ENCODE assay signal across 22 cellular contexts in the genomic region with DNA sequence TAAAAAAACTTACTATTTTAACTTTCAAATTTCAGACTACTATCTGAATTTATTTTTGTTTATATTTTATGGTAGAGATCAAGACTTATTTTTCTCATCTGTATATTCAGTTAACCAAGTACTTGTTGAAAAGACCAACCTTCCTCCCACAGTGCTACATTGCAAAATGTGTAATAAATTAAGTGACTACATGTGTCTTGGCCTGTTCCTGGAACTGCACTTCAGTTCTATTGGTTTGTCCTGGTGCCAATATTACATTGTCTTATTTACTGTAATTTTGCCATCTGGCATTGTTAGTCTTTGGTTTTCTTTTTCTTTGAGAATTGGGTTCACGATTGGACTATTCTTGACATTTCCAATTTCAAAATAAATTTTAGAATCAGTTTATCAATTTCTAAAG.
"Had no signal": no experiment of that assay in that cellular context is flagged by ENCODE, and none has a peak within 500 bp of the region (broad histone marks: within the 10 kb centered on the region; RNA-seq: fewer than 3 reads in every experiment).

No MANE protein-coding gene starts in this region.

- H3K4me3 Mint-ChIP-seq: activated B cell treated with CpG ODN at 0.5 μM for 24 hours; activated CD4-positive, alpha-beta T cell treated with anti-CD3 and anti-CD28 coated beads for 36 hours; activated naive CD4-positive, alpha-beta T cell treated with anti-CD3 and anti-CD28 coated beads for 36 hours; naive thymus-derived CD4-positive, alpha-beta T cell; neural crest cell; stimulated activated effector memory CD8-positive, alpha-beta T cell treated with anti-CD3 and anti-CD28 coated beads, Interleukin-12 subunit alpha, Interleukin-12 subunit beta, amount 100 ng/mL, for 72 hours; stimulated activated naive CD8-positive, alpha-beta T cell treated with anti-CD3 and anti-CD28 coated beads, Interleukin-15, amount 100 ng/mL, for 72 hours had no signal

- H3K4me1 Mint-ChIP-seq: activated B cell treated with CpG ODN at 0.5 μM for 24 hours; naive thymus-derived CD4-positive, alpha-beta T cell; stimulated activated effector memory CD8-positive, alpha-beta T cell treated with anti-CD3 and anti-CD28 coated beads, Interleukin-12 subunit alpha, Interleukin-12 subunit beta, amount 100 ng/mL, for 72 hours; stimulated activated naive CD8-positive, alpha-beta T cell treated with anti-CD3 and anti-CD28 coated beads, Interleukin-15, amount 100 ng/mL, for 72 hours had no signal

- ATAC-seq: activated CD4-positive, alpha-beta T cell treated with anti-CD3 and anti-CD28 coated beads for 36 hours; body of pancreas; gastrocnemius medialis; left lung; naive thymus-derived CD4-positive, alpha-beta T cell; right lobe of liver; stimulated activated effector memory CD8-positive, alpha-beta T cell treated with anti-CD3 and anti-CD28 coated beads, Interleukin-12 subunit alpha, Interleukin-12 subunit beta, amount 100 ng/mL, for 72 hours; stimulated activated naive CD8-positive, alpha-beta T cell treated with anti-CD3 and anti-CD28 coated beads, Interleukin-15, amount 100 ng/mL, for 72 hours had no signal

- DNase-seq: activated B cell treated with CpG ODN at 0.5 μM for 24 hours; activated CD4-positive, alpha-beta T cell treated with anti-CD3 and anti-CD28 coated beads for 36 hours; activated CD4-positive, alpha-beta T cell treated with anti-CD3 and anti-CD28 coated beads, Interleukin-2, amount 50 U/mL, for 4 hours; activated CD8-positive, alpha-beta memory T cell treated with anti-CD3 and anti-CD28 coated beads, Interleukin-2, amount 50 U/mL, for 48 hours; activated effector memory CD4-positive, alpha-beta T cell treated with Interleukin-2 at 50 U/mL for 16 hours; activated naive CD4-positive, alpha-beta T cell treated with anti-CD3 and anti-CD28 coated beads for 36 hours; activated T-cell treated with anti-CD3 and anti-CD28 coated beads, Interleukin-2, amount 50 U/mL, for 48 hours; body of pancreas; gastrocnemius medialis; hippocampal formation; kidney glomerular epithelial cell; left lung; naive thymus-derived CD4-positive, alpha-beta T cell; occipital lobe; posterior cingulate gyrus; right lobe of liver; small intestine; stimulated activated CD4-positive, alpha-beta T cell treated with anti-CD3 and anti-CD28 coated beads, Interleukin-2, amount 100 ng/mL, for 24 hours; stimulated activated naive CD8-positive, alpha-beta T cell treated with anti-CD3 and anti-CD28 coated beads, Interleukin-15, amount 100 ng/mL, for 72 hours; tibial artery had no signal

- H3K9me3 Mint-ChIP-seq: activated B cell treated with CpG ODN at 0.5 μM for 24 hours; activated naive CD4-positive, alpha-beta T cell treated with anti-CD3 and anti-CD28 coated beads for 36 hours; stimulated activated effector memory CD8-positive, alpha-beta T cell treated with anti-CD3 and anti-CD28 coated beads, Interleukin-12 subunit alpha, Interleukin-12 subunit beta, amount 100 ng/mL, for 72 hours had no signal

- H3K36me3 Mint-ChIP-seq: naive thymus-derived CD4-positive, alpha-beta T cell; stimulated activated effector memory CD8-positive, alpha-beta T cell treated with anti-CD3 and anti-CD28 coated beads, Interleukin-12 subunit alpha, Interleukin-12 subunit beta, amount 100 ng/mL, for 72 hours had no signal

- H3K27ac Mint-ChIP-seq: activated B cell treated with CpG ODN at 0.5 μM for 24 hours; activated CD4-positive, alpha-beta T cell treated with anti-CD3 and anti-CD28 coated beads for 36 hours; activated naive CD4-positive, alpha-beta T cell treated with anti-CD3 and anti-CD28 coated beads for 36 hours; naive thymus-derived CD4-positive, alpha-beta T cell; stimulated activated effector memory CD8-positive, alpha-beta T cell treated with anti-CD3 and anti-CD28 coated beads, Interleukin-12 subunit alpha, Interleukin-12 subunit beta, amount 100 ng/mL, for 72 hours; stimulated activated naive CD8-positive, alpha-beta T cell treated with anti-CD3 and anti-CD28 coated beads, Interleukin-15, amount 100 ng/mL, for 72 hours had no signal

- H3K27me3 Mint-ChIP-seq: stimulated activated naive CD8-positive, alpha-beta T cell treated with anti-CD3 and anti-CD28 coated beads, Interleukin-15, amount 100 ng/mL, for 72 hours had no signal
